17 cellular contexts compared by ENCODE assay signal in genomic region chr14:51867753-51868152, GRCh38. TPM values are rescaled to one million over a fixed set of nuclear protein-coding genes. Genes with fewer than 3 reads are reported as not detected.
DNase-seq lines count a peak whose midpoint lies in the region; ATAC-seq and TF ChIP-seq lines count a peak whose summit lies in the region.
"Had no signal": no experiment of that assay in that cellular context is flagged by ENCODE, and none has a peak within 500 bp of the region (broad histone marks: within the 10 kb centered on the region; RNA-seq: fewer than 3 reads in every experiment).

No MANE protein-coding gene starts in this region.

- H3K4me3 Mint-ChIP-seq in activated CD4-positive, alpha-beta T cell treated with anti-CD3 and anti-CD28 coated beads for 36 hours: no peak overlapping the region
- H3K4me3 Mint-ChIP-seq in stimulated activated memory B cell treated with anti-CD40 and anti-IgM and Interleukin-4, amounts not matched to agents 10 μg/mL and 1 μg/mL and 100 μg/mL, for 72 hours: no peak overlapping the region
- H3K4me3 Mint-ChIP-seq: nephron had no signal

- H3K27ac Mint-ChIP-seq in activated CD4-positive, alpha-beta T cell treated with anti-CD3 and anti-CD28 coated beads for 36 hours: no peak overlapping the region
- H3K27ac Mint-ChIP-seq in stimulated activated memory B cell treated with anti-CD40 and anti-IgM and Interleukin-4, amounts not matched to agents 10 μg/mL and 1 μg/mL and 100 μg/mL, for 72 hours: no peak overlapping the region
- H3K27ac Mint-ChIP-seq: nephron had no signal

- H3K4me1 ChIP-seq in effector memory CD4-positive, alpha-beta T cell (ENCODE audit: control insufficient read depth, insufficient read depth, low read length, poor library complexity, severe bottlenecking): peaks cover 60% of the 10 kb centered on the region

- peak; percentile 12 for ATAC-seq in activated CD4-positive, alpha-beta T cell treated with anti-CD3 and anti-CD28 coated beads for 36 hours
- peak; percentile 57 for ATAC-seq in stimulated activated memory B cell treated with anti-CD40 and anti-IgM and Interleukin-4, amounts not matched to agents 10 μg/mL and 1 μg/mL and 100 μg/mL, for 72 hours
- no peak for ATAC-seq in GM18505 (IDR thresholded peaks at IDR 0.05; ENCODE audit: unreplicated experiment)
- ATAC-seq in HG03571 (IDR thresholded peaks at IDR 0.05; ENCODE audit: unreplicated experiment): no peak
- ATAC-seq: HCT116, left lung had no signal

- H3K9me3 ChIP-seq in effector memory CD4-positive, alpha-beta T cell (ENCODE audit: control insufficient read depth, low read length): no peaks in the 10 kb centered on the region
- H3K9me3 ChIP-seq: Caco-2, left lung had no signal

- H3K4me1 Mint-ChIP-seq in activated CD4-positive, alpha-beta T cell treated with anti-CD3 and anti-CD28 coated beads for 36 hours: peaks cover 35% of the 10 kb centered on the region
- peaks cover 51% of the 10 kb centered on the region for H3K4me1 Mint-ChIP-seq in stimulated activated memory B cell treated with anti-CD40 and anti-IgM and Interleukin-4, amounts not matched to agents 10 μg/mL and 1 μg/mL and 100 μg/mL, for 72 hours

- H3K27ac ChIP-seq in effector memory CD4-positive, alpha-beta T cell (ENCODE audit: insufficient read depth, low read length, poor library complexity, severe bottlenecking): peak overlapping the region; percentile 39
- no peak overlapping the region for H3K27ac ChIP-seq in coronary artery
- H3K27ac ChIP-seq: HL-60 had no signal

- no peak for DNase-seq in activated CD4-positive, alpha-beta T cell treated with anti-CD3 and anti-CD28 coated beads for 36 hours
- DNase-seq in activated CD4-positive, alpha-beta T cell treated with anti-CD3 and anti-CD28 coated beads for 1 hour: no peak
- DNase-seq in M059J (ENCODE audit: low read depth): peak; percentile 72
- DNase-seq in effector memory CD4-positive, alpha-beta T cell: no peak
- no peak for DNase-seq in coronary artery (ENCODE audit: low spot score)
- DNase-seq: activated T-cell treated with anti-CD3 and anti-CD28 coated beads, Interleukin-2, amount 50 U/mL, for 1 hour; Caco-2; left lung; NCI-H2029; NCI-H526 treated with DMSO at 0.1 percent for 48 hours; trophoblast cell had no signal

- no peak overlapping the region for H3K4me3 ChIP-seq in effector memory CD4-positive, alpha-beta T cell (ENCODE audit: insufficient read depth, low read depth, low read length, poor library complexity, severe bottlenecking)
- H3K4me3 ChIP-seq in coronary artery: no peak overlapping the region
- H3K4me3 ChIP-seq: left lung had no signal

- intact Hi-C loops in activated CD4-positive, alpha-beta T cell treated with anti-CD3 and anti-CD28 coated beads for 36 hours (cut with DNase I, micrococcal nuclease): loop anchor here (5.0 to 10.0 kb wide), 3 partner anchors 85 to 1033 kb away; partner anchors contain the start of genes FRMD6 (in 1 of the 2) and NIN (in 1 of the 2)

- TF ChIP-seq CTCF in coronary artery (IDR thresholded peaks at IDR 0.05): no peak

- no peak for TF ChIP-seq POLR2A in GM18505 (IDR thresholded peaks at IDR 0.05; ENCODE audit: borderline replicate concordance, extremely low read depth, insufficient read depth, insufficient read length)

- CTCF ChIA-PET in activated CD4-positive, alpha-beta T cell treated with anti-CD3 and anti-CD28 coated beads for 36 hours (lab: Charles Lee): interaction anchor here (0.6 to 1.5 kb wide), 5 partner anchors 38 to 444 kb away, joined by 3 to 5 read pairs (median 4); no protein-coding TSS in a partner anchor

- H3K36me3 Mint-ChIP-seq in activated CD4-positive, alpha-beta T cell treated with anti-CD3 and anti-CD28 coated beads for 36 hours (ENCODE audit: low read depth): peaks cover 18% of the 10 kb centered on the region
- H3K36me3 Mint-ChIP-seq in stimulated activated memory B cell treated with anti-CD40 and anti-IgM and Interleukin-4, amounts not matched to agents 10 μg/mL and 1 μg/mL and 100 μg/mL, for 72 hours: peaks cover 5% of the 10 kb centered on the region

- H3K27me3 Mint-ChIP-seq in activated CD4-positive, alpha-beta T cell treated with anti-CD3 and anti-CD28 coated beads for 36 hours: no peaks in the 10 kb centered on the region
- H3K27me3 Mint-ChIP-seq in stimulated activated memory B cell treated with anti-CD40 and anti-IgM and Interleukin-4, amounts not matched to agents 10 μg/mL and 1 μg/mL and 100 μg/mL, for 72 hours: no peaks in the 10 kb centered on the region

- POLR2A ChIA-PET in activated CD4-positive, alpha-beta T cell treated with anti-CD3 and anti-CD28 coated beads for 36 hours (lab: Charles Lee): interaction anchor here (0.9 to 1.5 kb wide), 2 partner anchors 20 to 40 kb away, joined by 8 to 12 read pairs; no protein-coding TSS in a partner anchor

- H3K36me3 ChIP-seq in effector memory CD4-positive, alpha-beta T cell (ENCODE audit: control insufficient read depth, insufficient read depth, low read length): no peaks in the 10 kb centered on the region
- H3K36me3 ChIP-seq: left lung had no signal

- no peaks in the 10 kb centered on the region for H3K9me3 Mint-ChIP-seq in activated CD4-positive, alpha-beta T cell treated with anti-CD3 and anti-CD28 coated beads for 36 hours (ENCODE audit: low read depth)
- H3K9me3 Mint-ChIP-seq in stimulated activated memory B cell treated with anti-CD40 and anti-IgM and Interleukin-4, amounts not matched to agents 10 μg/mL and 1 μg/mL and 100 μg/mL, for 72 hours: no peaks in the 10 kb centered on the region
- H3K9me3 Mint-ChIP-seq: nephron had no signal

- H3K27me3 ChIP-seq in effector memory CD4-positive, alpha-beta T cell (replicated peaks; ENCODE audit: control insufficient read depth, insufficient read depth, low read length, poor library complexity, severe bottlenecking): no peaks in the 10 kb centered on the region
- H3K27me3 ChIP-seq: left lung had no signal

RNA-seq across cellular contexts. Expression of gene GNG2, which starts 7.3 kb away (rescaled TPM):
- 100 to 1,000 TPM; 133 to 136 TPM for total RNA-seq in activated CD4-positive, alpha-beta T cell treated with anti-CD3 and anti-CD28 coated beads for 36 hours
- 13.9 and 14.7 TPM in 2 replicates for total RNA-seq in M059J (2014; rRNA removed; shearing (Covaris generic))

Comparison
In these comparisons a context has a peak if more than half of its experiments do, and no peak if none do; other contexts are left out.
1. ATAC-seq: peak in activated CD4-positive, alpha-beta T cell treated with anti-CD3 and anti-CD28 coated beads for 36 hours (single experiment) and stimulated activated memory B cell treated with anti-CD40 and anti-IgM and Interleukin-4, amounts not matched to agents 10 μg/mL and 1 μg/mL and 100 μg/mL, for 72 hours (single experiment); none in GM18505 (single experiment) and HG03571 (single experiment).